22 cellular contexts compared by ENCODE assay signal in the genomic region with DNA sequence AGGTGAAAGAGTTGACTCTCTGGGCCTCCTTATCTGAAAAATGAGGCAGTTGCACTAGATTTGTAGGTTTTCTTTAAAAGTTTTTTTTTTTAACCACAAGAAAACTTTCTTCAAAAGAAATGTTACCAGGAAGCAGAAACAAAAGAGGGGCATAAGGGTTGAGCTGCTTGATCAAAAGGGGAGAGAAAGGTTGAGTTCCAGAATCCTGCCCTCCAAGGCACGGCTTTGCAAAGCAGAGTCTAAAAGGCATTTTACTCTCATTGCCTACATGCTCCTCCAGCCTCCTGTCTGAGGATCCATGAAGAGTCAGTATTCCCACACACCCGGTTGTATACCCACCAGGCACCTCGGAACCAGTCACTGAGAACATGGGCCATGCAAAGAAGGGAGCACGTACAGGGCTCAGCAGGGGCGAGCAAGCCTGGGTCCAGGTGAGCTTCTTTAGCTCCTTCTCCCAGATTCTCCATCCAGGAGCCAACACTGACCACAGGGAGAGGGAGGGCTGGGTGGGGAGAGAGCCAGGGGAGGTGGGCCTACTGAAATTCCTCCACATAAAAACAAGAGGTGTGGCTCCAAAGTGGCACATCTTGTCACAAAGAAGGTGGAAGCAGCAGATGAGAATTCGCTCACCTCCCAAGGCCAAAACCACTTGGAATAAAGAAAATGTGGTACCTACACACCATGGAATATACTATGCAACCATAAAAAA.
A peak's percentile ranks its signal among the peaks of the same experiment; 100 is the strongest.
DNase-seq lines count a peak whose midpoint lies in the region; ATAC-seq and TF ChIP-seq lines count a peak whose summit lies in the region.
"Had no signal": no experiment of that assay in that cellular context is flagged by ENCODE, and none has a peak within 500 bp of the region (broad histone marks: within the 10 kb centered on the region; RNA-seq: fewer than 3 reads in every experiment).

No MANE protein-coding gene starts in this region.

- H3K9me3 Mint-ChIP-seq in activated CD4-positive, alpha-beta T cell treated with anti-CD3 and anti-CD28 coated beads, Interleukin-2, amount 10 ng/mL, durations not matched to agents 7 days and 5 days: peaks cover 2% of the 10 kb centered on the region
- H3K9me3 Mint-ChIP-seq in activated T-helper 2 cell treated with anti-CD3 and anti-CD28 coated beads, Interferon-gamma antibody, Interleukin-2, Interleukin-4, amounts not matched to agents 10 μg/mL and 5 μg/mL and 100 μg/mL, durations not matched to agents 14 hours and 24 hours and 36 hours: peaks cover 3% of the 10 kb centered on the region
- H3K9me3 Mint-ChIP-seq in naive thymus-derived CD4-positive, alpha-beta T cell: peaks cover 0 to 11% (median 0%) of the 10 kb centered on the region in 11 donors
- H3K9me3 Mint-ChIP-seq: dendritic cell treated with granulocyte-macrophage colony-stimulating factor and Interleukin-4, amounts not matched to agents 40 ng/mL and 50 ng/mL, for 4 days; naive B cell had no signal

- POLR2A ChIA-PET in activated CD4-positive, alpha-beta T cell treated with anti-CD3 and anti-CD28 coated beads, Interleukin-2, amount 10 ng/mL, durations not matched to agents 7 days and 5 days (lab: Charles Lee): no interaction called here
- POLR2A ChIA-PET in naive thymus-derived CD4-positive, alpha-beta T cell (lab: Charles Lee): interaction anchor here (0.6 to 4.8 kb wide), 9 partner anchors 10 to 539 kb away, joined by 3 to 38 read pairs (median 5); a partner anchor contains a TSS

- no peaks in the 10 kb centered on the region for H4K20me1 ChIP-seq in Loucy (ENCODE audit: insufficient read depth, low read length, poor library complexity, severe bottlenecking)
- H4K20me1 ChIP-seq: BLaER1 had no signal

- H3K27ac ChIP-seq in naive thymus-derived CD4-positive, alpha-beta T cell (ENCODE audit: low read depth, low read length): peak overlapping the region; percentile 65
- H3K27ac ChIP-seq: adrenal gland, BLaER1, breast epithelium, epithelial cell of prostate, foreskin keratinocyte, VCaP had no signal

- H3K4me2 ChIP-seq in Loucy (ENCODE audit: low read depth, low read length, poor library complexity, severe bottlenecking): peak overlapping the region; percentile 7
- H3K4me2 ChIP-seq: BLaER1 had no signal

- H3K27me3 ChIP-seq in Loucy (ENCODE audit: insufficient read depth, low read length, poor library complexity, severe bottlenecking): no peaks in the 10 kb centered on the region
- no peaks in the 10 kb centered on the region for H3K27me3 ChIP-seq in naive thymus-derived CD4-positive, alpha-beta T cell (ENCODE audit: control insufficient read depth in 2 of 2, insufficient read depth in 2 of 2, low read length in 2 of 2)
- H3K27me3 ChIP-seq: adrenal gland, BLaER1, breast epithelium had no signal

- no peaks in the 10 kb centered on the region for H3K79me2 ChIP-seq in Loucy (ENCODE audit: insufficient read depth, low read length)

- no peaks in the 10 kb centered on the region for H3K9me2 ChIP-seq in Loucy (replicated peaks; ENCODE audit: low read depth, low read length)

- H3K4me3 ChIP-seq in Loucy (ENCODE audit: low read length, poor library complexity, severe bottlenecking): no peak overlapping the region
- peak overlapping the region; percentile 62 for H3K4me3 ChIP-seq in naive thymus-derived CD4-positive, alpha-beta T cell (ENCODE audit: low read length)
- H3K4me3 ChIP-seq: adrenal gland, BLaER1, breast epithelium, HAP-1 had no signal

- DNase-seq in activated CD4-positive, alpha-beta T cell treated with anti-CD3 and anti-CD28 coated beads, Interleukin-2, amount 10 ng/mL, durations not matched to agents 7 days and 5 days: peak; percentile 33
- DNase-seq in activated CD4-positive, alpha-beta T cell treated with anti-CD3 and anti-CD28 coated beads, Interleukin-2, amount 50 U/mL, for 4 hours: no peak
- no peak for DNase-seq in activated T-helper 2 cell treated with anti-CD3 and anti-CD28 coated beads, Interferon-gamma antibody, Interleukin-2, Interleukin-4, amounts not matched to agents 10 μg/mL and 5 μg/mL and 100 μg/mL, durations not matched to agents 14 hours and 24 hours and 36 hours (ENCODE audit: low spot score)
- DNase-seq in naive thymus-derived CD4-positive, alpha-beta T cell: peak in 7 of 9 donors; percentile 51 to 85 (median 78)
- DNase-seq in UCSD-AML1 (lab: John Stamatoyannopoulos, UW; ENCODE audit: unreplicated experiment) (no peak), NCI-H2081 (lab: John Stamatoyannopoulos, UW) (no peak)
- DNase-seq: adrenal gland; kidney glomerular epithelial cell; mesenchymal stem cell; naive B cell; NCI-H1417; NCI-H526 treated with DMSO at 0.1 percent for 48 hours; stimulated activated CD4-positive, alpha-beta T cell treated with anti-CD3 and anti-CD28 coated beads, Interleukin-1b, Interleukin-23, amount 100 ng/mL, for 48 hours had no signal

- ATAC-seq in naive thymus-derived CD4-positive, alpha-beta T cell: peak; percentile 28
- ATAC-seq in GM21381 (IDR thresholded peaks at IDR 0.05; ENCODE audit: unreplicated experiment): no peak

- peak overlapping the region; percentile 93 for H3K27ac Mint-ChIP-seq in activated CD4-positive, alpha-beta T cell treated with anti-CD3 and anti-CD28 coated beads, Interleukin-2, amount 10 ng/mL, durations not matched to agents 7 days and 5 days
- peak overlapping the region; percentile 70 for H3K27ac Mint-ChIP-seq in activated T-helper 2 cell treated with anti-CD3 and anti-CD28 coated beads, Interferon-gamma antibody, Interleukin-2, Interleukin-4, amounts not matched to agents 10 μg/mL and 5 μg/mL and 100 μg/mL, durations not matched to agents 14 hours and 24 hours and 36 hours
- H3K27ac Mint-ChIP-seq in naive thymus-derived CD4-positive, alpha-beta T cell: peak overlapping the region; percentile 85 to 98 (median 94)
- H3K27ac Mint-ChIP-seq: dendritic cell treated with granulocyte-macrophage colony-stimulating factor and Interleukin-4, amounts not matched to agents 40 ng/mL and 50 ng/mL, for 4 days; naive B cell had no signal

- H3K36me3 Mint-ChIP-seq in activated CD4-positive, alpha-beta T cell treated with anti-CD3 and anti-CD28 coated beads, Interleukin-2, amount 10 ng/mL, durations not matched to agents 7 days and 5 days (ENCODE audit: low read depth): peaks cover 5% of the 10 kb centered on the region
- no peaks in the 10 kb centered on the region for H3K36me3 Mint-ChIP-seq in activated T-helper 2 cell treated with anti-CD3 and anti-CD28 coated beads, Interferon-gamma antibody, Interleukin-2, Interleukin-4, amounts not matched to agents 10 μg/mL and 5 μg/mL and 100 μg/mL, durations not matched to agents 14 hours and 24 hours and 36 hours (ENCODE audit: low read depth)
- H3K36me3 Mint-ChIP-seq in naive thymus-derived CD4-positive, alpha-beta T cell: peaks cover 0 to 6% (median 0%) of the 10 kb centered on the region in 5 donors
- H3K36me3 Mint-ChIP-seq: naive B cell had no signal

- CTCF ChIA-PET in activated CD4-positive, alpha-beta T cell treated with anti-CD3 and anti-CD28 coated beads, Interleukin-2, amount 10 ng/mL, durations not matched to agents 7 days and 5 days (lab: Charles Lee): interaction anchor here (0.7 to 8.8 kb wide), 5 partner anchors 14 to 520 kb away, joined by 3 to 82 read pairs (median 4); no protein-coding TSS in a partner anchor
- CTCF ChIA-PET in naive thymus-derived CD4-positive, alpha-beta T cell (lab: Charles Lee): interaction anchor here (0.6 to 2.0 kb wide), 6 partner anchors 10 to 538 kb away, joined by 3 to 18 read pairs (median 4); no protein-coding TSS in a partner anchor

- H3K4me3 Mint-ChIP-seq in activated CD4-positive, alpha-beta T cell treated with anti-CD3 and anti-CD28 coated beads, Interleukin-2, amount 10 ng/mL, durations not matched to agents 7 days and 5 days: peak overlapping the region; percentile 67
- peak overlapping the region; percentile 61 for H3K4me3 Mint-ChIP-seq in activated T-helper 2 cell treated with anti-CD3 and anti-CD28 coated beads, Interferon-gamma antibody, Interleukin-2, Interleukin-4, amounts not matched to agents 10 μg/mL and 5 μg/mL and 100 μg/mL, durations not matched to agents 14 hours and 24 hours and 36 hours (ENCODE audit: low read depth)
- peak overlapping the region; percentile 81 to 92 (median 86) for H3K4me3 Mint-ChIP-seq in naive thymus-derived CD4-positive, alpha-beta T cell
- H3K4me3 Mint-ChIP-seq: dendritic cell treated with granulocyte-macrophage colony-stimulating factor and Interleukin-4, amounts not matched to agents 40 ng/mL and 50 ng/mL, for 4 days; naive B cell had no signal

- no peaks in the 10 kb centered on the region for H3K27me3 Mint-ChIP-seq in activated CD4-positive, alpha-beta T cell treated with anti-CD3 and anti-CD28 coated beads, Interleukin-2, amount 10 ng/mL, durations not matched to agents 7 days and 5 days
- no peaks in the 10 kb centered on the region for H3K27me3 Mint-ChIP-seq in activated T-helper 2 cell treated with anti-CD3 and anti-CD28 coated beads, Interferon-gamma antibody, Interleukin-2, Interleukin-4, amounts not matched to agents 10 μg/mL and 5 μg/mL and 100 μg/mL, durations not matched to agents 14 hours and 24 hours and 36 hours (ENCODE audit: low read depth)
- H3K27me3 Mint-ChIP-seq in naive thymus-derived CD4-positive, alpha-beta T cell: no peaks in the 10 kb centered on the region
- H3K27me3 Mint-ChIP-seq: naive B cell had no signal

- no peak for TF ChIP-seq CTCF in Loucy (conservative IDR thresholded peaks at IDR 0.05; ENCODE audit: low read length)

- H3K9me3 ChIP-seq in Loucy (ENCODE audit: insufficient read depth, low read depth, low read length): no peaks in the 10 kb centered on the region
- no peaks in the 10 kb centered on the region for H3K9me3 ChIP-seq in naive thymus-derived CD4-positive, alpha-beta T cell (ENCODE audit: control insufficient read depth in 2 of 3, low read length in 3 of 3)
- H3K9me3 ChIP-seq: adrenal gland, BLaER1, breast epithelium, HAP-1 had no signal

- no peaks in the 10 kb centered on the region for H3K36me3 ChIP-seq in Loucy (ENCODE audit: insufficient read depth, low read length)
- H3K36me3 ChIP-seq in naive thymus-derived CD4-positive, alpha-beta T cell (ENCODE audit: control insufficient read depth in 2 of 3, insufficient read depth in 3 of 3, low read length in 3 of 3): no peaks in the 10 kb centered on the region
- H3K36me3 ChIP-seq: adrenal gland, BLaER1, breast epithelium, HAP-1 had no signal

- H2AFZ ChIP-seq in Loucy (ENCODE audit: low read length): no peak overlapping the region

- H3F3A ChIP-seq in Loucy (ENCODE audit: low read depth): no peaks in the 10 kb centered on the region

- intact Hi-C loops in activated T-helper 2 cell treated with anti-CD3 and anti-CD28 coated beads, Interferon-gamma antibody, Interleukin-2, Interleukin-4, amounts not matched to agents 10 μg/mL and 5 μg/mL and 100 μg/mL, durations not matched to agents 14 hours and 24 hours and 36 hours (cut with micrococcal nuclease): loop anchor here (1.0 to 10.0 kb wide), 6 partner anchors 12 to 1234 kb away; no protein-coding TSS in a partner anchor
- intact Hi-C loops in naive thymus-derived CD4-positive, alpha-beta T cell (cut with micrococcal nuclease): loop anchor here (1.0 to 10.0 kb wide), 11 partner anchors 12 to 1231 kb away; a partner anchor contains a TSS

- no peak overlapping the region for H3K9ac ChIP-seq in Loucy (ENCODE audit: low read depth, low read length, poor library complexity, severe bottlenecking)
- H3K9ac ChIP-seq: BLaER1 had no signal

- H3K4me1 Mint-ChIP-seq in activated CD4-positive, alpha-beta T cell treated with anti-CD3 and anti-CD28 coated beads, Interleukin-2, amount 10 ng/mL, durations not matched to agents 7 days and 5 days: peaks cover 67% of the 10 kb centered on the region
- H3K4me1 Mint-ChIP-seq in activated T-helper 2 cell treated with anti-CD3 and anti-CD28 coated beads, Interferon-gamma antibody, Interleukin-2, Interleukin-4, amounts not matched to agents 10 μg/mL and 5 μg/mL and 100 μg/mL, durations not matched to agents 14 hours and 24 hours and 36 hours (ENCODE audit: low read depth): peaks cover 59% of the 10 kb centered on the region
- H3K4me1 Mint-ChIP-seq in naive thymus-derived CD4-positive, alpha-beta T cell: peaks cover 49 to 98% (median 91%) of the 10 kb centered on the region in 7 donors

- peaks cover 32% of the 10 kb centered on the region for H3K4me1 ChIP-seq in Loucy (ENCODE audit: insufficient read depth, low read length, poor library complexity, severe bottlenecking)
- peaks cover 41 to 73% of the 10 kb centered on the region in 2 donors for H3K4me1 ChIP-seq in naive thymus-derived CD4-positive, alpha-beta T cell (ENCODE audit: control insufficient read depth in 2 of 2, insufficient read depth in 2 of 2, low read length in 2 of 2)
- H3K4me1 ChIP-seq: adrenal gland, breast epithelium, foreskin keratinocyte had no signal

Comparison
In these comparisons a context has a peak if more than half of its experiments do, and no peak if none do; other contexts are left out.
1. DNase-seq: peak in activated CD4-positive, alpha-beta T cell treated with anti-CD3 and anti-CD28 coated beads, Interleukin-2, amount 10 ng/mL, durations not matched to agents 7 days and 5 days (single experiment) and naive thymus-derived CD4-positive, alpha-beta T cell (7 of 9); none in activated CD4-positive, alpha-beta T cell treated with anti-CD3 and anti-CD28 coated beads, Interleukin-2, amount 50 U/mL, for 4 hours (0 of 2), activated T-helper 2 cell treated with anti-CD3 and anti-CD28 coated beads, Interferon-gamma antibody, Interleukin-2, Interleukin-4, amounts not matched to agents 10 μg/mL and 5 μg/mL and 100 μg/mL, durations not matched to agents 14 hours and 24 hours and 36 hours (single experiment), UCSD-AML1 (single experiment) and NCI-H2081 (0 of 2).
2. Peak in every context shown above with its lines, with median percentiles within 50 percentile points of each other: H3K27ac Mint-ChIP-seq and H3K4me3 Mint-ChIP-seq.